Comparison of ENCODE assay signal across 28 cellular contexts in genomic region chr4:7463584-7464258, GRCh38. TPM values are rescaled to one million over a fixed set of nuclear protein-coding genes. Genes with fewer than 3 reads are reported as not detected.
"Had no signal": no experiment of that assay in that cellular context is flagged by ENCODE, and none has a peak within 500 bp of the region (broad histone marks: within the 10 kb centered on the region; RNA-seq: fewer than 3 reads in every experiment).

No MANE protein-coding gene starts in this region.

- H3K27ac Mint-ChIP-seq: memory B cell; natural killer cell; progenitor cell of endocrine pancreas; stimulated activated effector memory CD8-positive, alpha-beta T cell treated with anti-CD3 and anti-CD28 coated beads, Interleukin-12 subunit alpha, Interleukin-12 subunit beta, amount 100 ng/mL, for 72 hours had no signal

- DNase-seq: dermis blood vessel endothelial cell; effector memory CD4-positive, alpha-beta T cell; erythroblast; esophagus squamous epithelium; foreskin melanocyte; natural killer cell; occipital lobe; stimulated activated CD4-positive, alpha-beta T cell treated with anti-CD3 and anti-CD28 coated beads, Interleukin-2, amount 100 ng/mL, for 24 hours; stimulated activated CD4-positive, alpha-beta T cell treated with anti-CD3 and anti-CD28 coated beads, Interleukin-4, amount 100 ng/mL, for 24 hours; stimulated activated naive CD4-positive, alpha-beta T cell treated with Interleukin-2 at 50 U/mL for 16 hours; stomach; thyroid gland; trophoblast cell had no signal

- H3K4me3 Mint-ChIP-seq: memory B cell; natural killer cell; stimulated activated effector memory CD8-positive, alpha-beta T cell treated with anti-CD3 and anti-CD28 coated beads, Interleukin-12 subunit alpha, Interleukin-12 subunit beta, amount 100 ng/mL, for 72 hours had no signal

- H3K36me3 Mint-ChIP-seq: memory B cell; natural killer cell; stimulated activated effector memory CD8-positive, alpha-beta T cell treated with anti-CD3 and anti-CD28 coated beads, Interleukin-12 subunit alpha, Interleukin-12 subunit beta, amount 100 ng/mL, for 72 hours had no signal

- H3K9me3 Mint-ChIP-seq: memory B cell; natural killer cell; stimulated activated effector memory CD8-positive, alpha-beta T cell treated with anti-CD3 and anti-CD28 coated beads, Interleukin-12 subunit alpha, Interleukin-12 subunit beta, amount 100 ng/mL, for 72 hours had no signal

- FAIRE-seq: endometrium, keratinocyte, pancreas had no signal

- H3K27me3 ChIP-seq: esophagus squamous epithelium, thyroid gland, vagina had no signal

- H3K27ac ChIP-seq: coronary artery, esophagus squamous epithelium, pancreas, stomach, thyroid gland, vagina had no signal

- H3K9me3 ChIP-seq: esophagus squamous epithelium, pancreas, thyroid gland, vagina had no signal

- H3K4me3 ChIP-seq: coronary artery, esophagus squamous epithelium, lung, pancreas, stomach, thyroid gland, vagina had no signal

- H3K4me1 Mint-ChIP-seq: memory B cell; stimulated activated effector memory CD8-positive, alpha-beta T cell treated with anti-CD3 and anti-CD28 coated beads, Interleukin-12 subunit alpha, Interleukin-12 subunit beta, amount 100 ng/mL, for 72 hours had no signal

- H3K36me3 ChIP-seq: esophagus squamous epithelium, pancreas, stomach, thyroid gland, vagina had no signal

- H3K4me1 ChIP-seq: pancreas, stomach, vagina had no signal

- ATAC-seq: natural killer cell; sciatic nerve; stimulated activated effector memory CD8-positive, alpha-beta T cell treated with anti-CD3 and anti-CD28 coated beads, Interleukin-12 subunit alpha, Interleukin-12 subunit beta, amount 100 ng/mL, for 72 hours had no signal

RNA-seq across cellular contexts. Expression of gene PSAPL1, which starts 29.0 kb away (rescaled TPM):
- total RNA-seq: dermis blood vessel endothelial cell, liver, mononuclear cell, natural killer cell, occipital lobe, skeletal muscle tissue, subcutaneous adipose tissue, thyroid gland, ureter, vagina had no signal
- polyA plus RNA-seq: liver, pancreas had no signal
